ENCODE assay signal across 21 cellular contexts in the genomic region with DNA sequence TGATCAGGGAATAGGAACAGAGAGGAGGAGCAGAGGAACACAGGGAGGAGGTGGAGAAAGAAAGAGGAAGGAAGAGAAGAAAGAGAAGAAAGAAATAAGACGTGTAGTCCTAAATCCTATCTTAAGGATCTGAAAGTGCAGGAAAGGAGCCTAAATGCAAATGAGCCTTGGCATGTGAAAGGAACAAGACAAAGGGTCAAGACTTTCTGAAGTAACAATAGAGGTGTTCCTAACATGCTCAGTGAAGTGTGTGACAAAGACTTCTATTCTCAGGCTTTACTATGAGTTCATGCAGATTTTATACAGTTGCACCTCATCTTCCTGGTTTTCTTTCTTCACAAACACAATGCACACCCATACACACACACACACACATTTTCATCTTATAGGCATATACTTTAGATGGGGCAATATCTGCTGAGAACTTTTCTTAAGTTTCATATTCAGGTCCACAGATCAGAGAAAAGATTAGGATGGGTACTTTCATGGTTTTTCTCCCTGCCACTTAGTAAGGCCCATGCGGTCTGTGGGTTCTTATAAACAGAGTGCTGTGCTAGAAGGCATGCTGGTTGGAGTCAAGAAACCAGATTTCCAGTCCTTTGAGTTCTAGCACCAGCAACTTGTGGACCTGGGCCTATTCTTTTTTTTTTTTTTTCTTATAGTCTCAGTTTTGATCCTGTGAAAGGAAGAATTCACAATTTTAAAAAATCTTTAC.
DNase-seq lines count a peak whose midpoint lies in the region; ATAC-seq and TF ChIP-seq lines count a peak whose summit lies in the region.
"Had no signal": no experiment of that assay in that cellular context is flagged by ENCODE, and none has a peak within 500 bp of the region (broad histone marks: within the 10 kb centered on the region; RNA-seq: fewer than 3 reads in every experiment).

No MANE protein-coding gene starts in this region.

- no peak overlapping the region for H3K23ac ChIP-seq in mesenchymal stem cell (ENCODE audit: low read length in 2 of 2)

- H3K36me3 Mint-ChIP-seq in mesothelial cell of epicardium: no peaks in the 10 kb centered on the region
- H3K36me3 Mint-ChIP-seq: CD8-positive, alpha-beta T cell had no signal

- no peaks in the 10 kb centered on the region for H3K27me3 ChIP-seq in SK-N-SH (ENCODE audit: insufficient read depth)
- no peaks in the 10 kb centered on the region for H3K27me3 ChIP-seq in ectodermal cell (ENCODE audit: control insufficient read depth, insufficient read depth, low read length, poor library complexity, severe bottlenecking)
- H3K27me3 ChIP-seq in mesenchymal stem cell (ENCODE audit: control insufficient read depth in 1 of 2, insufficient read depth in 1 of 2, low read length in 2 of 2): no peaks in the 10 kb centered on the region
- H3K27me3 ChIP-seq in PC-9 (ENCODE audit: insufficient read depth, low read depth): no peaks in the 10 kb centered on the region
- H3K27me3 ChIP-seq: BLaER1, MG63 had no signal

- H3K4me2 ChIP-seq in SK-N-SH (no peak overlapping the region), mesenchymal stem cell (ENCODE audit: low read length, poor library complexity, severe bottlenecking) (no peak overlapping the region), PC-9 (no peak overlapping the region)
- H3K4me2 ChIP-seq: BLaER1 had no signal

- H4K91ac ChIP-seq in mesenchymal stem cell (ENCODE audit: low read length): no peak overlapping the region

- no peak overlapping the region for H2BK12ac ChIP-seq in mesenchymal stem cell (ENCODE audit: low read length in 2 of 2)

- no peak overlapping the region for H3K27ac Mint-ChIP-seq in mesothelial cell of epicardium
- H3K27ac Mint-ChIP-seq: CD8-positive, alpha-beta T cell had no signal

- CTCF ChIA-PET in SK-N-SH (lab: Yijun Ruan, JAX): no interaction called here
- CTCF ChIA-PET in PC-9 (lab: Charles Lee): no interaction called here

- H3K9me3 ChIP-seq in SK-N-SH (no peaks in the 10 kb centered on the region), ectodermal cell (ENCODE audit: control insufficient read depth, low read length) (no peaks in the 10 kb centered on the region), mesenchymal stem cell (ENCODE audit: control insufficient read depth, low read length) (no peaks in the 10 kb centered on the region), PC-9 (ENCODE audit: insufficient read depth, low read depth) (no peaks in the 10 kb centered on the region)
- H3K9me3 ChIP-seq: BLaER1, MG63 had no signal

- H2BK120ac ChIP-seq in mesenchymal stem cell (ENCODE audit: low read depth, low read length): no peak overlapping the region

- H2BK15ac ChIP-seq in mesenchymal stem cell (ENCODE audit: low read depth, poor library complexity, severe bottlenecking): no peak overlapping the region

- intact Hi-C loops in PC-9 (cut with micrococcal nuclease; ENCODE audit: unreplicated experiment): no loop called here

- TF ChIP-seq RAD21 in SK-N-SH (IDR thresholded peaks at IDR 0.05; ENCODE audit: low read length): no peak

- no peaks in the 10 kb centered on the region for H3K79me1 ChIP-seq in mesenchymal stem cell (replicated peaks; ENCODE audit: low read length, poor library complexity, severe bottlenecking)

- 0 out of 2 replicates have a peak overlapping the region, but pooled peaks have one; percentile 5 for H2AFZ ChIP-seq in SK-N-SH (ENCODE audit: low read depth)
- H2AFZ ChIP-seq in mesenchymal stem cell (ENCODE audit: low read depth, low read length): no peak overlapping the region
- no peak overlapping the region for H2AFZ ChIP-seq in PC-9

- DNase-seq in SK-N-SH: no peak
- peak; percentile 13 for DNase-seq in mesenchymal stem cell
- DNase-seq in NCI-H82 treated with DMSO at 0.1 percent for 48 hours (lab: John Stamatoyannopoulos, UW; ENCODE audit: unreplicated experiment): no peak
- no peak for DNase-seq in mesothelial cell of epicardium (ENCODE audit: low spot score in 2 of 2, unreplicated experiment in 2 of 2)
- no peak for DNase-seq in PC-9
- DNase-seq: CD8-positive, alpha-beta T cell; DMS79; H7; MG63; NCI-H1092; NCI-H146; NCI-H510A treated with DMSO at 0.1 percent for 48 hours; RPMI8226; SIG-M5 had no signal

- TF ChIP-seq EP300 in SK-N-SH (IDR thresholded peaks at IDR 0.05; ENCODE audit: borderline replicate concordance in 1 of 2, low read depth in 1 of 2, low read length in 1 of 2): no peak

- H3K27ac ChIP-seq in SK-N-SH (ENCODE audit: low read depth in 2 of 2, low read length in 1 of 2) (peak overlapping the region in 1 of 2 experiments; percentile 31; a peak in 1 of 4 replicates), ectodermal cell (ENCODE audit: insufficient read depth, low read depth, low read length, poor library complexity, severe bottlenecking) (peak overlapping the region; percentile 17), mesenchymal stem cell (ENCODE audit: low read length, poor library complexity, severe bottlenecking) (no peak overlapping the region), PC-9 (no peak overlapping the region)
- H3K27ac ChIP-seq: 22Rv1, BLaER1 had no signal

- no peaks in the 10 kb centered on the region for H3K9me2 ChIP-seq in SK-N-SH
- no peaks in the 10 kb centered on the region for H3K9me2 ChIP-seq in PC-9 (ENCODE audit: insufficient read depth)

- BruUV-seq in PC-9 (replicated peaks; lab: Mats Ljungman, UMichigan): no TSS peak

- H2AK5ac ChIP-seq in mesenchymal stem cell (ENCODE audit: low read length, severe bottlenecking): no peak overlapping the region

- no peak overlapping the region for H3K9ac ChIP-seq in SK-N-SH
- no peak overlapping the region for H3K9ac ChIP-seq in mesenchymal stem cell (ENCODE audit: low read length)
- H3K9ac ChIP-seq: BLaER1 had no signal

- TF ChIP-seq CTCF in SK-N-SH (IDR thresholded peaks at IDR 0.05): no peak
- no peak for TF ChIP-seq CTCF in mesothelial cell of epicardium (IDR thresholded peaks at IDR 0.05; ENCODE audit: unreplicated experiment)
- no peak for TF ChIP-seq CTCF in PC-9 (conservative IDR thresholded peaks at IDR 0.05)

- POLR2A ChIA-PET in SK-N-SH (lab: Yijun Ruan, JAX) (no interaction called here), PC-9 (lab: Charles Lee; ENCODE audit: unreplicated experiment) (no interaction called here)

- no peak overlapping the region for H3K14ac ChIP-seq in mesenchymal stem cell (ENCODE audit: low read length in 2 of 2)

- WGBS in SK-N-SH (ENCODE audit: low lambda C conversion rate): 96% methylated on average over 2 of the region's 2 CpGs
- 52 to 53% methylated on average over 2 of the region's 2 CpGs for WGBS in ectodermal cell, 2 experiments
- 84% methylated on average over 2 of the region's 2 CpGs for WGBS in mesenchymal stem cell

- no peaks in the 10 kb centered on the region for H3K9me3 Mint-ChIP-seq in mesothelial cell of epicardium
- H3K9me3 Mint-ChIP-seq: CD8-positive, alpha-beta T cell had no signal

- H2BK5ac ChIP-seq in mesenchymal stem cell (ENCODE audit: low read depth, low read length, poor library complexity, severe bottlenecking): no peak overlapping the region

- no peak overlapping the region for H3K4me3 Mint-ChIP-seq in mesothelial cell of epicardium
- H3K4me3 Mint-ChIP-seq: CD8-positive, alpha-beta T cell had no signal

- no peak overlapping the region for H3K4ac ChIP-seq in mesenchymal stem cell (ENCODE audit: low read depth in 1 of 2, low read length in 2 of 2)

- no peak overlapping the region for H4K8ac ChIP-seq in mesenchymal stem cell (ENCODE audit: low read length)

- H3K36me3 ChIP-seq in SK-N-SH (replicated peaks in 1 of 2; ENCODE audit: control insufficient read depth in 1 of 2, insufficient read depth in 2 of 2, low read length in 1 of 2) (peaks cover 0 to 4% of the 10 kb centered on the region in 2 experiments), ectodermal cell (ENCODE audit: control insufficient read depth, insufficient read depth, low read length) (no peaks in the 10 kb centered on the region), mesenchymal stem cell (ENCODE audit: control insufficient read depth in 1 of 2, insufficient read depth in 2 of 2, low read depth in 1 of 2, low read length in 2 of 2) (no peaks in the 10 kb centered on the region), PC-9 (ENCODE audit: low read depth) (no peaks in the 10 kb centered on the region)
- H3K36me3 ChIP-seq: BLaER1, MG63 had no signal

- H3F3A ChIP-seq in SK-N-SH (replicated peaks; ENCODE audit: insufficient read depth) (peaks cover 4% of the 10 kb centered on the region), PC-9 (ENCODE audit: insufficient read depth, low read depth) (no peaks in the 10 kb centered on the region)

- H3K4me3 ChIP-seq in SK-N-SH (ENCODE audit: low read depth in 2 of 2, low read length in 1 of 2): no peak overlapping the region
- no peak overlapping the region for H3K4me3 ChIP-seq in ectodermal cell (ENCODE audit: insufficient read depth, low read depth, low read length)
- H3K4me3 ChIP-seq in mesenchymal stem cell (ENCODE audit: insufficient read depth in 1 of 2, low read depth in 1 of 2, low read length in 2 of 2): no peak overlapping the region
- no peak overlapping the region for H3K4me3 ChIP-seq in PC-9
- H3K4me3 ChIP-seq: BLaER1, GM12878, MG63 had no signal

- no peaks in the 10 kb centered on the region for H4K20me1 ChIP-seq in SK-N-SH (ENCODE audit: insufficient read depth)
- no peaks in the 10 kb centered on the region for H4K20me1 ChIP-seq in PC-9 (ENCODE audit: insufficient read depth)
- H4K20me1 ChIP-seq: BLaER1 had no signal

- H3K79me2 ChIP-seq in SK-N-SH (ENCODE audit: insufficient read depth) (no peaks in the 10 kb centered on the region), PC-9 (ENCODE audit: low read depth) (no peaks in the 10 kb centered on the region)

- no peaks in the 10 kb centered on the region for H3K27me3 Mint-ChIP-seq in mesothelial cell of epicardium (ENCODE audit: low read depth)

- ATAC-seq in SK-N-SH treated with all-trans-retinoic acid at 6 μM for 48 hours (no peak), GM19328 (IDR thresholded peaks at IDR 0.05; ENCODE audit: unreplicated experiment) (no peak)
- ATAC-seq: CD8-positive, alpha-beta T cell; GM12878; HepG2 had no signal

- no peaks in the 10 kb centered on the region for H3K4me1 Mint-ChIP-seq in mesothelial cell of epicardium

- H3K4me1 ChIP-seq in SK-N-SH (ENCODE audit: control insufficient read depth in 1 of 2, insufficient read depth in 2 of 2, low read depth in 1 of 2, low read length in 1 of 2) (peaks cover 0 to 14% of the 10 kb centered on the region in 2 experiments; a peak in 1 of 4 replicates), ectodermal cell (ENCODE audit: control insufficient read depth, insufficient read depth, low read length) (peaks cover 19% of the 10 kb centered on the region), mesenchymal stem cell (ENCODE audit: control insufficient read depth, insufficient read depth, low read depth, low read length) (no peaks in the 10 kb centered on the region), PC-9 (replicated peaks; ENCODE audit: insufficient read depth) (no peaks in the 10 kb centered on the region)
- H3K4me1 ChIP-seq: BLaER1 had no signal

- H3K18ac ChIP-seq in mesenchymal stem cell (ENCODE audit: low read depth in 1 of 2, low read length in 2 of 2): no peak overlapping the region

TF ChIP-seq in SK-N-SH, 30 proteins besides CTCF, POLR2A, EP300 and RAD21:
- TF ChIP-seq MXI1 (IDR thresholded peaks at IDR 0.05; ENCODE audit: low read depth, low read length) (no peak), YY1 (IDR thresholded peaks at IDR 0.05; ENCODE audit: low read depth) (no peak)

TF ChIP-seq in SK-N-SH treated with all-trans-retinoic acid at 6 μM for 48 hours, 23 proteins besides CTCF, POLR2A, EP300 and RAD21 (continues in another document):
- TF ChIP-seq TOX (CRISPR knock-in tag; IDR thresholded peaks at IDR 0.05; ENCODE audit: borderline replicate concordance) (no peak), OSR1 (CRISPR knock-in tag; IDR thresholded peaks at IDR 0.05) (no peak)
